In genomic region chr15:79527821-79528220, GRCh38 we compare ENCODE assay signal across 23 cellular contexts.
DNase-seq lines count a peak whose midpoint lies in the region; ATAC-seq and TF ChIP-seq lines count a peak whose summit lies in the region.
"Had no signal": no experiment of that assay in that cellular context is flagged by ENCODE, and none has a peak within 500 bp of the region (broad histone marks: within the 10 kb centered on the region; RNA-seq: fewer than 3 reads in every experiment).

No MANE protein-coding gene starts in this region.

- no peak for DNase-seq in stimulated activated effector memory CD8-positive, alpha-beta T cell treated with anti-CD3 and anti-CD28 coated beads, Interleukin-12 subunit alpha, Interleukin-12 subunit beta, amount 100 ng/mL, for 72 hours (ENCODE audit: low spot score in 2 of 2)
- DNase-seq in ascending aorta (ENCODE audit: low spot score in 2 of 2), result no peak
- DNase-seq in right lobe of liver, result no peak
- DNase-seq in HFFc6, result no peak
- DNase-seq: 8988T; ACHN; BE2C; C1 segment of cervical spinal cord; CD4-positive, alpha-beta memory T cell; CD4-positive, CD25-positive, alpha-beta regulatory T cell; CD8-positive, alpha-beta memory T cell; COR-L47; DMS 273 treated with DMSO at 0.1 percent for 48 hours; DMS153; DMS53; DMS79; DND-41; EL; GDM1 had no signal

- no peak overlapping the region for H3K4me3 Mint-ChIP-seq in stimulated activated effector memory CD8-positive, alpha-beta T cell treated with anti-CD3 and anti-CD28 coated beads, Interleukin-12 subunit alpha, Interleukin-12 subunit beta, amount 100 ng/mL, for 72 hours
- H3K4me3 Mint-ChIP-seq in HFFc6, result no peak overlapping the region
- H3K4me3 Mint-ChIP-seq: CD14-positive monocyte; CD4-positive, alpha-beta memory T cell; CD4-positive, CD25-positive, alpha-beta regulatory T cell; CD8-positive, alpha-beta memory T cell had no signal

- H3K4me3 ChIP-seq in OCI-LY3 (ENCODE audit: low read length) (no peak overlapping the region), ascending aorta (no peak overlapping the region), right lobe of liver (no peak overlapping the region)
- H3K4me3 ChIP-seq: BLaER1, GM12878 had no signal

- H3K4me1 ChIP-seq in OCI-LY3 (ENCODE audit: low read length), result peaks cover 4% of the 10 kb centered on the region; the same call in 1 of the 2 replicates
- no peaks in the 10 kb centered on the region for H3K4me1 ChIP-seq in ascending aorta
- no peaks in the 10 kb centered on the region for H3K4me1 ChIP-seq in right lobe of liver
- H3K4me1 ChIP-seq: BLaER1 had no signal

- no peaks in the 10 kb centered on the region for H3K9me3 Mint-ChIP-seq in stimulated activated effector memory CD8-positive, alpha-beta T cell treated with anti-CD3 and anti-CD28 coated beads, Interleukin-12 subunit alpha, Interleukin-12 subunit beta, amount 100 ng/mL, for 72 hours
- H3K9me3 Mint-ChIP-seq in HFFc6, result no peaks in the 10 kb centered on the region
- H3K9me3 Mint-ChIP-seq: CD8-positive, alpha-beta memory T cell had no signal

- H3K9me3 ChIP-seq in OCI-LY3 (ENCODE audit: insufficient read depth, low read length) (no peaks in the 10 kb centered on the region), ascending aorta (no peaks in the 10 kb centered on the region), right lobe of liver (no peaks in the 10 kb centered on the region)
- H3K9me3 ChIP-seq: BE2C, BLaER1 had no signal

- intact Hi-C loops in ascending aorta (cut with DNase I) (no loop called here), right lobe of liver (cut with DNase I) (no loop called here)

- TF ChIP-seq POLR2A in right lobe of liver (IDR thresholded peaks at IDR 0.05), result no peak

- no peaks in the 10 kb centered on the region for H4K20me1 ChIP-seq in OCI-LY3 (ENCODE audit: insufficient read depth, low read length)
- H4K20me1 ChIP-seq: BLaER1 had no signal

- H3K27ac ChIP-seq in OCI-LY3 (ENCODE audit: low read length), result no peak overlapping the region
- no peak overlapping the region for H3K27ac ChIP-seq in ascending aorta
- no peak overlapping the region for H3K27ac ChIP-seq in right lobe of liver
- H3K27ac ChIP-seq: BLaER1 had no signal

- H3K4me2 ChIP-seq in OCI-LY3 (ENCODE audit: low read length), result no peak overlapping the region
- H3K4me2 ChIP-seq: BLaER1 had no signal

- peak; percentile 11 for ATAC-seq in stimulated activated effector memory CD8-positive, alpha-beta T cell treated with anti-CD3 and anti-CD28 coated beads, Interleukin-12 subunit alpha, Interleukin-12 subunit beta, amount 100 ng/mL, for 72 hours
- no peak for ATAC-seq in right lobe of liver
- ATAC-seq: GM12878 had no signal

- no peaks in the 10 kb centered on the region for H3K36me3 Mint-ChIP-seq in stimulated activated effector memory CD8-positive, alpha-beta T cell treated with anti-CD3 and anti-CD28 coated beads, Interleukin-12 subunit alpha, Interleukin-12 subunit beta, amount 100 ng/mL, for 72 hours
- H3K36me3 Mint-ChIP-seq in HFFc6 (ENCODE audit: low read depth), result no peaks in the 10 kb centered on the region
- H3K36me3 Mint-ChIP-seq: CD14-positive monocyte; CD4-positive, alpha-beta memory T cell; CD4-positive, CD25-positive, alpha-beta regulatory T cell; CD8-positive, alpha-beta memory T cell had no signal

- no peak overlapping the region for H3K27ac Mint-ChIP-seq in stimulated activated effector memory CD8-positive, alpha-beta T cell treated with anti-CD3 and anti-CD28 coated beads, Interleukin-12 subunit alpha, Interleukin-12 subunit beta, amount 100 ng/mL, for 72 hours
- H3K27ac Mint-ChIP-seq in HFFc6, result no peak overlapping the region
- H3K27ac Mint-ChIP-seq: CD4-positive, alpha-beta memory T cell; CD4-positive, CD25-positive, alpha-beta regulatory T cell; CD8-positive, alpha-beta memory T cell had no signal

- TF ChIP-seq CTCF in OCI-LY3 (IDR thresholded peaks at IDR 0.05; ENCODE audit: low read depth, low read length), result 0 out of 2 replicates have a peak, but pooled peaks have one; percentile 7
- TF ChIP-seq CTCF in ascending aorta (IDR thresholded peaks at IDR 0.05), result no peak
- TF ChIP-seq CTCF in right lobe of liver (IDR thresholded peaks at IDR 0.05), result no peak
- no peak for TF ChIP-seq CTCF in HFFc6 (IDR thresholded peaks at IDR 0.05)

- H3K79me2 ChIP-seq in OCI-LY3 (ENCODE audit: low read length), result no peaks in the 10 kb centered on the region

- no peaks in the 10 kb centered on the region for H3K4me1 Mint-ChIP-seq in stimulated activated effector memory CD8-positive, alpha-beta T cell treated with anti-CD3 and anti-CD28 coated beads, Interleukin-12 subunit alpha, Interleukin-12 subunit beta, amount 100 ng/mL, for 72 hours
- peaks cover 6% of the 10 kb centered on the region; the same call in 1 of the 2 replicates for H3K4me1 Mint-ChIP-seq in HFFc6 (ENCODE audit: low read depth)
- H3K4me1 Mint-ChIP-seq: CD4-positive, alpha-beta memory T cell; CD4-positive, CD25-positive, alpha-beta regulatory T cell; CD8-positive, alpha-beta memory T cell had no signal

- H3K36me3 ChIP-seq in OCI-LY3 (replicated peaks; ENCODE audit: low read depth, low read length) (no peaks in the 10 kb centered on the region), ascending aorta (no peaks in the 10 kb centered on the region), right lobe of liver (no peaks in the 10 kb centered on the region)
- H3K36me3 ChIP-seq: BE2C, BLaER1 had no signal

- H3K27me3 ChIP-seq in OCI-LY3 (ENCODE audit: low read depth, low read length), result peaks cover 8% of the 10 kb centered on the region
- H3K27me3 ChIP-seq in ascending aorta, result no peaks in the 10 kb centered on the region
- no peaks in the 10 kb centered on the region for H3K27me3 ChIP-seq in right lobe of liver
- H3K27me3 ChIP-seq: BE2C, BLaER1 had no signal

- H3K9ac ChIP-seq in OCI-LY3 (ENCODE audit: low read length), result no peak overlapping the region
- H3K9ac ChIP-seq: BLaER1 had no signal

- 13% methylated on average over 1 of the region's 1 CpG for WGBS in right lobe of liver (ENCODE audit: insufficient coverage, low coverage, low lambda C conversion rate, missing lambda C conversion rate)

- H3K27me3 Mint-ChIP-seq in HFFc6 (ENCODE audit: insufficient read depth), result peaks cover 4% of the 10 kb centered on the region

- H2AFZ ChIP-seq in OCI-LY3 (ENCODE audit: low read depth, low read length), result no peak overlapping the region
